ENCODE assay signal across 26 cellular contexts in genomic region chr1:21550097-21550496, GRCh38. TPM values are rescaled to one million over a fixed set of nuclear protein-coding genes. Genes with fewer than 3 reads are reported as not detected.
DNase-seq lines count a peak whose midpoint lies in the region; ATAC-seq, FAIRE-seq and TF ChIP-seq lines count a peak whose summit lies in the region.
"Had no signal": no experiment of that assay in that cellular context is flagged by ENCODE, and none has a peak within 500 bp of the region (broad histone marks: within the 10 kb centered on the region; RNA-seq: fewer than 3 reads in every experiment).

No MANE protein-coding gene starts in this region.

- H4K20me1 ChIP-seq in K562 (replicated peaks; ENCODE audit: control insufficient read depth, insufficient read depth, low read length) = no peaks in the 10 kb centered on the region

- H3K9me3 ChIP-seq in K562 (replicated peaks; ENCODE audit: control insufficient read depth, insufficient read depth, low read depth, low read length) = no peaks in the 10 kb centered on the region
- H3K9me3 ChIP-seq in skeletal muscle satellite cell (replicated peaks; ENCODE audit: low read length) = no peaks in the 10 kb centered on the region
- H3K9me3 ChIP-seq: heart left ventricle, mucosa of descending colon, thyroid gland had no signal

- H3K4me2 ChIP-seq in K562 (ENCODE audit: insufficient read depth, low read length) = no peak overlapping the region; the same call in 1 of the 2 replicates
- peak overlapping the region; percentile 16 for H3K4me2 ChIP-seq in skeletal muscle satellite cell (ENCODE audit: low read length)
- H3K4me2 ChIP-seq: KMS-11, smooth muscle cell had no signal

- no peaks in the 10 kb centered on the region for H3K27me3 ChIP-seq in H7 (ENCODE audit: control insufficient read depth, insufficient read depth, low read length)
- peaks cover 28 to 57% of the 10 kb centered on the region in 2 experiments for H3K27me3 ChIP-seq in K562 (ENCODE audit: control insufficient read depth in 2 of 2, insufficient read depth in 2 of 2, low read length in 2 of 2)
- H3K27me3 ChIP-seq in skeletal muscle satellite cell (ENCODE audit: control insufficient read depth, insufficient read depth, low read length) = no peaks in the 10 kb centered on the region
- H3K27me3 ChIP-seq: brain microvascular endothelial cell, thyroid gland had no signal

- H3K36me3 ChIP-seq in H7 (replicated peaks; ENCODE audit: control insufficient read depth, insufficient read depth, low read length) (no peaks in the 10 kb centered on the region), K562 (ENCODE audit: control insufficient read depth, insufficient read depth, low read length) (no peaks in the 10 kb centered on the region), skeletal muscle satellite cell (ENCODE audit: insufficient read depth, low read length) (no peaks in the 10 kb centered on the region)
- H3K36me3 ChIP-seq: brain microvascular endothelial cell, heart left ventricle, thyroid gland had no signal

- peaks cover 2 to 14% of the 10 kb centered on the region in 2 experiments for H3K4me1 ChIP-seq in K562 (replicated peaks in 1 of 2; ENCODE audit: control insufficient read depth in 2 of 2, insufficient read depth in 2 of 2, low read length in 2 of 2)
- H3K4me1 ChIP-seq in skeletal muscle satellite cell (ENCODE audit: control insufficient read depth, insufficient read depth, low read length) = peaks cover 27% of the 10 kb centered on the region
- H3K4me1 ChIP-seq: thyroid gland had no signal

- no peaks in the 10 kb centered on the region for H3K79me2 ChIP-seq in K562 (ENCODE audit: control insufficient read depth, insufficient read depth, low read length)

- BruUV-seq in K562 (replicated peaks; lab: Mats Ljungman, UMichigan) = no TSS peak

- DNase-seq in H7 = peak; percentile 32
- DNase-seq in NB4 (ENCODE audit: low read depth) = peak; percentile 53
- no peak for DNase-seq in K562 (ENCODE audit: extremely low read depth in 1 of 4, low spot score in 3 of 4)
- DNase-seq in activated naive CD4-positive, alpha-beta T cell treated with anti-CD3 and anti-CD28 coated beads, Interleukin-2, amount 50 U/mL, for 16 hours = no peak
- no peak for DNase-seq in GDM1 (lab: John Stamatoyannopoulos, UW)
- DNase-seq: activated CD4-positive, alpha-beta T cell treated with anti-CD3 and anti-CD28 coated beads for 36 hours; brain microvascular endothelial cell; CD8-positive, alpha-beta T cell; effector memory CD8-positive, alpha-beta T cell; left ventricle myocardium superior; mucosa of descending colon; NCI-H1105; NCI-H2081; NCI-H510A; stimulated activated CD4-positive, alpha-beta T cell treated with anti-CD3 and anti-CD28 coated beads, Interleukin-4, amount 100 ng/mL, for 1 hour; stimulated activated naive CD8-positive, alpha-beta T cell treated with anti-CD3 and anti-CD28 coated beads, Interleukin-15, Interleukin-2, amounts not matched to agents 100 U/mL and 50 U/mL, for 24 hours; thyroid gland had no signal

- in situ Hi-C loops in K562 (cut with MboI) = no loop called here

- no peak overlapping the region for H3K27ac ChIP-seq in K562 (ENCODE audit: extremely low read depth, low read depth, low read length)
- H3K27ac ChIP-seq: brain microvascular endothelial cell, heart left ventricle, KMS-11, thyroid gland had no signal

- H3K9me1 ChIP-seq in K562 (ENCODE audit: control insufficient read depth, insufficient read depth, low read length) = no peaks in the 10 kb centered on the region

- TF ChIP-seq RAD21 in K562 (CRISPR knock-in tag; conservative IDR thresholded peaks at IDR 0.05 in 1 of 2, IDR thresholded peaks at IDR 0.05 in 1 of 2) = no peak

- CTCF ChIA-PET in K562 (lab: Yijun Ruan, JAX; ENCODE audit: low intra/inter-chr PET ratio) = no interaction called here

- TF ChIP-seq EP300 in K562 (IDR thresholded peaks at IDR 0.05; ENCODE audit: low read length) = no peak

- FAIRE-seq in K562 (lab: Jason Lieb, UNC) = no peak
- FAIRE-seq: colon, TTC549 had no signal

- 1% methylated on average over 5 of the region's 5 CpGs for WGBS in K562 (ENCODE audit: insufficient coverage, low coverage, missing lambda C conversion rate)

- TF ChIP-seq POLR2A in NB4 (IDR thresholded peaks at IDR 0.05; ENCODE audit: extremely low read depth, insufficient read length) (no peak), K562 (conservative IDR thresholded peaks at IDR 0.05) (no peak)

- H2AFZ ChIP-seq in K562 (ENCODE audit: low read depth, low read length) = no peak overlapping the region

- H3K4me3 ChIP-seq in H7 (ENCODE audit: insufficient read depth, low read depth, low read length) (no peak overlapping the region), NB4 (ENCODE audit: low read depth, low read length) (no peak overlapping the region), K562 (no peak overlapping the region), skeletal muscle satellite cell (ENCODE audit: low read length) (no peak overlapping the region)
- H3K4me3 ChIP-seq: heart left ventricle, mucosa of descending colon, smooth muscle cell, thyroid gland had no signal

- POLR2A ChIA-PET in K562 (lab: Yijun Ruan, JAX) = interaction anchor here (0.6 to 0.9 kb wide), 3 partner anchors 10 to 205 kb away, joined by 3 read pairs; no protein-coding TSS in a partner anchor

- ATAC-seq in K562 = no peak; the same call in 2 of the 3 replicates
- no peak for ATAC-seq in HG02938 (IDR thresholded peaks at IDR 0.05; ENCODE audit: unreplicated experiment)
- ATAC-seq: activated CD4-positive, alpha-beta T cell treated with anti-CD3 and anti-CD28 coated beads for 36 hours; activated naive CD4-positive, alpha-beta T cell treated with anti-CD3 and anti-CD28 coated beads, Interleukin-2, amount 50 U/mL, for 72 hours; CD8-positive, alpha-beta T cell; effector memory CD8-positive, alpha-beta T cell; heart left ventricle; left ventricle myocardium superior; mucosa of descending colon; stimulated activated naive CD8-positive, alpha-beta T cell treated with anti-CD3 and anti-CD28 coated beads, Interleukin-15, Interleukin-2, amounts not matched to agents 100 U/mL and 50 U/mL, for 24 hours had no signal

- intact Hi-C loops in K562 (cut with micrococcal nuclease) = no loop called here

- H3K9ac ChIP-seq in K562 (ENCODE audit: insufficient read depth in 1 of 2, low read depth in 2 of 2, low read length in 2 of 2) = no peak overlapping the region; a peak in 1 of 4 replicates
- no peak overlapping the region for H3K9ac ChIP-seq in skeletal muscle satellite cell (ENCODE audit: low read depth, low read length)
- H3K9ac ChIP-seq: KMS-11 had no signal

- TF ChIP-seq CTCF in NB4 (IDR thresholded peaks at IDR 0.05; ENCODE audit: low read depth, low read length) = no peak
- peak in 1 of 3 experiments; percentile 4; a peak in 1 of 6 replicates for TF ChIP-seq CTCF in K562 (IDR thresholded peaks at IDR 0.05 in 2 of 3, conservative IDR thresholded peaks at IDR 0.05 in 1 of 3; ENCODE audit: insufficient read depth in 2 of 3, low read depth in 1 of 3, low read length in 3 of 3)

TF ChIP-seq in K562, 482 proteins besides CTCF, POLR2A, EP300 and RAD21 (continues in another document):
- TF ChIP-seq ESRRA (IDR thresholded peaks at IDR 0.05; ENCODE audit: borderline replicate concordance, low read depth) = peak; percentile 38; the same call in 1 of the 2 replicates
- no peak for TF ChIP-seq ELF2 (CRISPR knock-in tag; IDR thresholded peaks at IDR 0.05)
- 0 out of 2 replicates have a peak, but pooled peaks have one; percentile 6 for TF ChIP-seq CEBPG (CRISPR knock-in tag; IDR thresholded peaks at IDR 0.05)
- TF ChIP-seq CEBPG (tag; conservative IDR thresholded peaks at IDR 0.05 in 1 of 2, IDR thresholded peaks at IDR 0.05 in 1 of 2) = peak in 1 of 2 experiments; percentile 17; a peak in 1 of 4 replicates
- TF ChIP-seq CEBPB (tag; IDR thresholded peaks at IDR 0.05) = peak; percentile 57; the same call in 1 of the 2 replicates
- TF ChIP-seq MEIS2 (IDR thresholded peaks at IDR 0.05; ENCODE audit: partially characterized antibody) = peak; percentile 71
- peak; percentile 53 for TF ChIP-seq PKNOX1 (IDR thresholded peaks at IDR 0.05)
- 0 out of 2 replicates have a peak, but pooled peaks have one; percentile 16 for TF ChIP-seq EHMT2 (IDR thresholded peaks at IDR 0.05)

RNA-seq across cellular contexts. Expression of gene ALPL, which starts 40.9 kb away (rescaled TPM):
- total RNA-seq in H7 (2014; rRNA removed; shearing (Covaris generic)) = 181 and 187 TPM in 2 replicates
- 0.40 and 0.95 TPM in 2 replicates for total RNA-seq in K562 (2011; cell fraction: chromatin; rRNA removed; ENCODE audit: low replicate concordance)
- total RNA-seq in K562 (2011; cell fraction: nucleolus; rRNA removed) = 0.13 and 0.33 TPM in 2 replicates
- total RNA-seq in K562 (2011; cell fraction: nucleoplasm; rRNA removed) = 0.29 and 0.38 TPM in 2 replicates
- total RNA-seq in K562 (2014; rRNA removed) (0.12 and 0.14 TPM in 2 replicates), K562 (2014; rRNA removed; fragmentation: Illumina TruSeq; extraction: Trizol) (not detected in 2 replicates), K562 (2015; rRNA removed; fragmentation: Illumina TruSeq; extraction: Trizol) (not detected in 2 replicates), K562 (2021) (0.22 and 0.38 TPM in 2 replicates)
- polyA plus RNA-seq in K562 (2011; rRNA removed) (0.18 and 0.49 TPM in 2 replicates), K562 (2014; fragmentation: Illumina TruSeq; extraction: Trizol) (0.11 and 0.22 TPM in 2 replicates), K562 (2014; fragmentation: Nextera tagmentation; extraction: Ambion mirVana) (under 1 TPM in 1 of 2 experiments, not detected in 1; 0.04 TPM), K562 (2014; rRNA removed) (0.07 TPM in 1 of 2 replicates, not detected in the other)
- 0.37 and 0.40 TPM in 2 replicates for polyA plus RNA-seq in K562 (2011; cell fraction: cytosol; rRNA removed)
- 0.16 and 0.18 TPM in 2 replicates for polyA plus RNA-seq in K562 (2011; cell fraction: nucleus; rRNA removed)
- 0.18 and 0.25 TPM in 2 replicates for polyA plus RNA-seq in K562 (2012)
- 0.07 and 0.15 TPM in 2 replicates for polyA minus RNA-seq in K562 (2011; rRNA and poly(A)+ RNA removed)
- polyA minus RNA-seq in K562 (2011; cell fraction: cytosol; rRNA and poly(A)+ RNA removed) = not detected in 2 replicates
- polyA minus RNA-seq in K562 (2011; cell fraction: nucleus; rRNA and poly(A)+ RNA removed) = 0.56 TPM in 1 of 2 replicates, not detected in the other
- total RNA-seq in skeletal muscle satellite cell (2012; rRNA removed) = 1.8 and 10.9 TPM in 2 replicates
- total RNA-seq: activated CD4-positive, alpha-beta T cell treated with anti-CD3 and anti-CD28 coated beads for 36 hours; activated naive CD4-positive, alpha-beta T cell treated with anti-CD3 and anti-CD28 coated beads, Interleukin-2, amount 50 U/mL, for 72 hours; activated T-helper 1 cell treated with anti-CD3 and anti-CD28 coated beads, Interleukin-12 subunit alpha, Interleukin-12 subunit beta, Interleukin-2, Interleukin-4 antibody, amounts not matched to agents 30 ng/mL and 10 ng/mL and 1 ng/mL, durations not matched to agents 14 hours and 24 hours and 36 hours; CD8-positive, alpha-beta T cell had no signal

Comparison
In these comparisons a context has a peak if more than half of its experiments do, and no peak if none do; other contexts are left out.
1. DNase-seq: peak in H7 (single experiment) and NB4 (single experiment); none in K562 (0 of 4), activated naive CD4-positive, alpha-beta T cell treated with anti-CD3 and anti-CD28 coated beads, Interleukin-2, amount 50 U/mL, for 16 hours (single experiment) and GDM1 (single experiment).
2. RNA of gene ALPL, which starts 40.9 kb away (total RNA-seq): 181 to 187 TPM in H7; 0.12 to 0.95 TPM in K562; every median in the first group is over 10 times any median in the second.